Comparison of ENCODE assay signal across 9 cellular contexts in genomic region chr3:37945803-37946530, GRCh38. TPM values are rescaled to one million over a fixed set of nuclear protein-coding genes. Genes with fewer than 3 reads are reported as not detected.
A peak's percentile ranks its signal among the peaks of the same experiment; 100 is the strongest.
DNase-seq lines count a peak whose midpoint lies in the region; ATAC-seq and TF ChIP-seq lines count a peak whose summit lies in the region.
"Had no signal": no experiment of that assay in that cellular context is flagged by ENCODE, and none has a peak within 500 bp of the region (broad histone marks: within the 10 kb centered on the region; RNA-seq: fewer than 3 reads in every experiment).

No MANE protein-coding gene starts in this region.

- no peaks in the 10 kb centered on the region for H3K9me2 ChIP-seq in GM23248 (ENCODE audit: insufficient read depth)

- H3K4me2 ChIP-seq in GM23248 (ENCODE audit: unreplicated experiment): peak overlapping the region; percentile 54
- peak overlapping the region; percentile 26 for H3K4me2 ChIP-seq in skeletal muscle satellite cell (ENCODE audit: low read length)

- H3K4me3 ChIP-seq in GM23248 (no peak overlapping the region), ascending aorta (peak overlapping the region in 1 of 2 donors; percentile 12), skeletal muscle satellite cell (ENCODE audit: low read length) (no peak overlapping the region)

- no peak overlapping the region for H3K27ac Mint-ChIP-seq in activated CD4-positive, alpha-beta T cell treated with anti-CD3 and anti-CD28 coated beads, Interleukin-2, amount 10 ng/mL, durations not matched to agents 24 days and 14 days
- H3K27ac Mint-ChIP-seq: activated B cell treated with CpG ODN at 0.5 μM for 24 hours had no signal

- no peak overlapping the region for H3K9ac ChIP-seq in GM23248
- peak overlapping the region; percentile 23 for H3K9ac ChIP-seq in skeletal muscle satellite cell (ENCODE audit: low read depth, low read length)

- H3K27me3 Mint-ChIP-seq in activated CD4-positive, alpha-beta T cell treated with anti-CD3 and anti-CD28 coated beads, Interleukin-2, amount 10 ng/mL, durations not matched to agents 24 days and 14 days: no peaks in the 10 kb centered on the region
- H3K27me3 Mint-ChIP-seq: activated B cell treated with CpG ODN at 0.5 μM for 24 hours had no signal

- ATAC-seq in GM21737 (IDR thresholded peaks at IDR 0.05; ENCODE audit: unreplicated experiment): no peak
- no peak for ATAC-seq in GM19035 (IDR thresholded peaks at IDR 0.05; ENCODE audit: unreplicated experiment)

- H3K79me2 ChIP-seq in GM23248 (ENCODE audit: insufficient read depth): peaks cover 38% of the 10 kb centered on the region

- no peaks in the 10 kb centered on the region for H4K20me1 ChIP-seq in GM23248 (ENCODE audit: insufficient read depth)

- in situ Hi-C loops in GM23248 (cut with MboI): no loop called here

- peaks cover 8% of the 10 kb centered on the region; the same call in 1 of the 2 replicates for H3F3A ChIP-seq in GM23248 (ENCODE audit: insufficient read depth)

- intact Hi-C loops in ascending aorta (cut with DNase I): no loop called here
- intact Hi-C loops in activated CD4-positive, alpha-beta T cell treated with anti-CD3 and anti-CD28 coated beads, Interleukin-2, amount 10 ng/mL, durations not matched to agents 24 days and 14 days (cut with micrococcal nuclease): no loop called here

- no peak overlapping the region for H3K4me3 Mint-ChIP-seq in activated CD4-positive, alpha-beta T cell treated with anti-CD3 and anti-CD28 coated beads, Interleukin-2, amount 10 ng/mL, durations not matched to agents 24 days and 14 days
- H3K4me3 Mint-ChIP-seq: activated B cell treated with CpG ODN at 0.5 μM for 24 hours had no signal

- no peak for TF ChIP-seq CTCF in ascending aorta (IDR thresholded peaks at IDR 0.05)

- peak; percentile 47 for DNase-seq in GM23248
- no peak for DNase-seq in ascending aorta (ENCODE audit: low spot score in 2 of 2)
- DNase-seq in hepatic stellate cell (ENCODE audit: low spot score): peak; percentile 54
- DNase-seq in activated CD4-positive, alpha-beta T cell treated with anti-CD3 and anti-CD28 coated beads, Interleukin-2, amount 10 ng/mL, durations not matched to agents 24 days and 14 days: no peak
- no peak for DNase-seq in NCI-H2227 (lab: John Stamatoyannopoulos, UW; ENCODE audit: unreplicated experiment)
- DNase-seq: activated B cell treated with CpG ODN at 0.5 μM for 24 hours had no signal

- H3K9me3 Mint-ChIP-seq in activated CD4-positive, alpha-beta T cell treated with anti-CD3 and anti-CD28 coated beads, Interleukin-2, amount 10 ng/mL, durations not matched to agents 24 days and 14 days: no peaks in the 10 kb centered on the region
- H3K9me3 Mint-ChIP-seq: activated B cell treated with CpG ODN at 0.5 μM for 24 hours had no signal

- H2AFZ ChIP-seq in GM23248: no peak overlapping the region

- peaks cover 4% of the 10 kb centered on the region for H3K4me1 Mint-ChIP-seq in activated CD4-positive, alpha-beta T cell treated with anti-CD3 and anti-CD28 coated beads, Interleukin-2, amount 10 ng/mL, durations not matched to agents 24 days and 14 days
- H3K4me1 Mint-ChIP-seq: activated B cell treated with CpG ODN at 0.5 μM for 24 hours had no signal

- H3K27ac ChIP-seq in GM23248 (peak overlapping the region; percentile 38), ascending aorta (peak overlapping the region; percentile 61 to 68)

- no peaks in the 10 kb centered on the region for H3K27me3 ChIP-seq in GM23248 (replicated peaks; ENCODE audit: insufficient read depth)
- H3K27me3 ChIP-seq in ascending aorta: no peaks in the 10 kb centered on the region
- no peaks in the 10 kb centered on the region for H3K27me3 ChIP-seq in skeletal muscle satellite cell (ENCODE audit: control insufficient read depth, insufficient read depth, low read length)

- H3K9me3 ChIP-seq in GM23248 (ENCODE audit: low read depth): no peaks in the 10 kb centered on the region
- H3K9me3 ChIP-seq in ascending aorta: no peaks in the 10 kb centered on the region
- no peaks in the 10 kb centered on the region for H3K9me3 ChIP-seq in skeletal muscle satellite cell (replicated peaks; ENCODE audit: low read length)

- H3K36me3 Mint-ChIP-seq in activated CD4-positive, alpha-beta T cell treated with anti-CD3 and anti-CD28 coated beads, Interleukin-2, amount 10 ng/mL, durations not matched to agents 24 days and 14 days (ENCODE audit: low read depth): no peaks in the 10 kb centered on the region

- no peaks in the 10 kb centered on the region for H3K36me3 ChIP-seq in GM23248 (ENCODE audit: low read depth)
- H3K36me3 ChIP-seq in ascending aorta: no peaks in the 10 kb centered on the region
- no peaks in the 10 kb centered on the region for H3K36me3 ChIP-seq in skeletal muscle satellite cell (ENCODE audit: insufficient read depth, low read length)

- H3K4me1 ChIP-seq in GM23248 (ENCODE audit: insufficient read depth): peaks cover 27% of the 10 kb centered on the region
- H3K4me1 ChIP-seq in ascending aorta: peaks cover 15 to 40% of the 10 kb centered on the region in 2 donors
- peaks cover 30% of the 10 kb centered on the region for H3K4me1 ChIP-seq in skeletal muscle satellite cell (ENCODE audit: control insufficient read depth, insufficient read depth, low read length)

- 54% methylated on average over 8 of the region's 8 CpGs for WGBS in GM23248 (ENCODE audit: low coverage in 1 of 2, low lambda C conversion rate in 2 of 2, missing lambda C conversion rate in 2 of 2), 2 experiments

RNA-seq across cellular contexts. Expression of gene VILL, which starts 44.6 kb away (rescaled TPM):
- total RNA-seq in GM23248 (2014; rRNA removed; shearing (Covaris generic)): 6.6 and 12.4 TPM in 2 replicates
- 2.8 and 2.9 TPM in 2 replicates for polyA plus RNA-seq in GM23248 (2016; fragmentation: Nextera tagmentation; extraction: Ambion mirVana)
- total RNA-seq in ascending aorta: 6.3 TPM
- total RNA-seq in skeletal muscle satellite cell (2012; rRNA removed): 4.3 and 7.6 TPM in 2 replicates
- total RNA-seq in activated CD4-positive, alpha-beta T cell treated with anti-CD3 and anti-CD28 coated beads, Interleukin-2, amount 10 ng/mL, durations not matched to agents 24 days and 14 days: 11.4 and 12.8 TPM in 2 replicates

Comparison
In these comparisons a context has a peak if more than half of its experiments do, and no peak if none do; other contexts are left out.
1. DNase-seq: peak in GM23248 (single experiment) and hepatic stellate cell (single experiment); none in ascending aorta (0 of 2), activated CD4-positive, alpha-beta T cell treated with anti-CD3 and anti-CD28 coated beads, Interleukin-2, amount 10 ng/mL, durations not matched to agents 24 days and 14 days (single experiment) and NCI-H2227 (single experiment).